ENCODE assay signal across 19 cellular contexts in the genomic region with DNA sequence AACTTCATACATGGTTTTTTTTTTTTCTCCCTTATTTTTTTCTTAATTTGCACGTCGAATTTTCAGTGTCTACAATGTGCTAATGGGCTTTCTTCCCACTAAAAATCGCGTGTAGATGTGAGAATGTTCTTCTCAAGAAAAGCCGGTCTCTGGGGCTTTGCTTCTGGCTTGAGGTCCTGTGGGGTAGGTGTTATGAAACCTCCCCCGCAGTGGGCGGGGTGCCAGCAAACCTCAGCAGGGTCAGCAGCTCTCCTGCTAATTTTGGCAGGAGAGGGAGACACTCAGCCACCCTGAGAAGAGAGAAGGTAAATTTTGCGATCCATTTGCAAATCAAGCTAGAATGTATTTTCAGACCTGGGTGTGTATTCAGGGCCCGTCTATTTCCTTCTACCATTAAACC. TPM values are rescaled to one million over a fixed set of nuclear protein-coding genes. Genes with fewer than 3 reads are reported as not detected.
A peak's percentile ranks its signal among the peaks of the same experiment; 100 is the strongest.
DNase-seq lines count a peak whose midpoint lies in the region; ATAC-seq, FAIRE-seq and TF ChIP-seq lines count a peak whose summit lies in the region.
"Had no signal": no experiment of that assay in that cellular context is flagged by ENCODE, and none has a peak within 500 bp of the region (broad histone marks: within the 10 kb centered on the region; RNA-seq: fewer than 3 reads in every experiment).

No MANE protein-coding gene starts in this region.

- H3K36me3 ChIP-seq in IMR-90 (ENCODE audit: control insufficient read depth, insufficient read depth, low read length) (peaks cover 23% of the 10 kb centered on the region), K562 (ENCODE audit: control insufficient read depth, insufficient read depth, low read length) (no peaks in the 10 kb centered on the region), subcutaneous abdominal adipose tissue (ENCODE audit: control insufficient read depth in 5 of 5, insufficient read depth in 5 of 5, low read length in 5 of 5) (no peaks in the 10 kb centered on the region)

- H2AK5ac ChIP-seq in IMR-90 (ENCODE audit: low read depth, low read length) = no peak overlapping the region; the same call in 1 of the 2 replicates

- dilution Hi-C loops in IMR-90 (cut with HindIII; ENCODE audit: low sequenced_read_pairs, unreplicated experiment) = no loop called here

- H4K91ac ChIP-seq in IMR-90 (ENCODE audit: insufficient read depth, low read depth, low read length) = no peak overlapping the region; the same call in 1 of the 2 replicates

- H2BK20ac ChIP-seq in IMR-90 (ENCODE audit: low read depth, low read length) = no peak overlapping the region

- H3K4ac ChIP-seq in IMR-90 (ENCODE audit: low read depth, low read length) = no peak overlapping the region

- no peaks in the 10 kb centered on the region for H3K79me2 ChIP-seq in K562 (ENCODE audit: control insufficient read depth, insufficient read depth, low read length)

- no peak overlapping the region for H3K4me3 ChIP-seq in IMR-90 (ENCODE audit: insufficient read depth, low read depth, low read length)
- no peak overlapping the region for H3K4me3 ChIP-seq in K562
- no peak overlapping the region for H3K4me3 ChIP-seq in subcutaneous abdominal adipose tissue (ENCODE audit: low read depth in 1 of 5, low read length in 5 of 5)

- TF ChIP-seq POLR2A in IMR-90 (IDR thresholded peaks at IDR 0.05; ENCODE audit: low read depth, low read length) (no peak), K562 (conservative IDR thresholded peaks at IDR 0.05) (no peak)

- peaks cover 17% of the 10 kb centered on the region for H3K9me1 ChIP-seq in IMR-90 (ENCODE audit: insufficient read depth, low read length)
- no peaks in the 10 kb centered on the region for H3K9me1 ChIP-seq in K562 (ENCODE audit: control insufficient read depth, insufficient read depth, low read length)

- H3K27me3 ChIP-seq in IMR-90 (ENCODE audit: control insufficient read depth, insufficient read depth, low read length) (no peaks in the 10 kb centered on the region), K562 (ENCODE audit: control insufficient read depth in 2 of 2, insufficient read depth in 2 of 2, low read length in 2 of 2) (peaks cover 0 to 1% of the 10 kb centered on the region in 2 experiments; a peak in 1 of 5 replicates), subcutaneous abdominal adipose tissue (ENCODE audit: control insufficient read depth in 5 of 5, insufficient read depth in 4 of 5, low read length in 5 of 5) (no peaks in the 10 kb centered on the region)

- H2BK120ac ChIP-seq in IMR-90 (ENCODE audit: low read depth, low read length) = 0 out of 2 replicates have a peak overlapping the region, but pooled peaks have one; percentile 30

- ATAC-seq in IMR-90 (ENCODE audit: low read depth) = no peak
- ATAC-seq in K562 = no peak
- peak in 1 of 2 donors; percentile 59 for ATAC-seq in left cardiac atrium
- ATAC-seq: HCT116, PC-3 had no signal

- no peak overlapping the region for H4K5ac ChIP-seq in IMR-90 (ENCODE audit: low read depth, low read length)

- no peak overlapping the region for H3K23ac ChIP-seq in IMR-90 (ENCODE audit: low read depth, low read length)

- no peak for TF ChIP-seq EP300 in K562 (IDR thresholded peaks at IDR 0.05; ENCODE audit: low read length)

- H2AFZ ChIP-seq in IMR-90 (replicated peaks; ENCODE audit: low read length, poor library complexity) (no peak overlapping the region), K562 (ENCODE audit: low read depth, low read length) (no peak overlapping the region)

- H3K4me1 ChIP-seq in IMR-90 (ENCODE audit: control insufficient read depth, insufficient read depth, low read length) (peaks cover 15% of the 10 kb centered on the region), K562 (replicated peaks in 1 of 2; ENCODE audit: control insufficient read depth in 2 of 2, insufficient read depth in 2 of 2, low read length in 2 of 2) (no peaks in the 10 kb centered on the region), subcutaneous abdominal adipose tissue (ENCODE audit: control insufficient read depth in 5 of 5, insufficient read depth in 5 of 5, low read length in 5 of 5) (peaks cover 0 to 44% (median 34%) of the 10 kb centered on the region in 5 donors)

- H3K18ac ChIP-seq in IMR-90 (ENCODE audit: low read depth, low read length) = no peak overlapping the region

- no peak overlapping the region for H2BK5ac ChIP-seq in IMR-90 (ENCODE audit: low read depth, low read length, poor library complexity, severe bottlenecking)

- no peak overlapping the region for H3K56ac ChIP-seq in IMR-90 (ENCODE audit: extremely low read depth, insufficient read depth, low read length)

- in situ Hi-C loops in IMR-90 (cut with MboI; ENCODE audit: low sequenced_read_pairs) = no loop called here
- in situ Hi-C loops in K562 (cut with MboI) = no loop called here

- H3K9ac ChIP-seq in IMR-90 (ENCODE audit: low read depth, low read length) (no peak overlapping the region), K562 (ENCODE audit: insufficient read depth in 1 of 2, low read depth in 2 of 2, low read length in 2 of 2) (no peak overlapping the region), subcutaneous abdominal adipose tissue (ENCODE audit: low read length in 5 of 5) (no peak overlapping the region)

- no CpG with 5 or more reads among the region's 9 CpGs for WGBS in IMR-90 (ENCODE audit: extremely low coverage in 2 of 2, insufficient read length in 1 of 2), 2 experiments
- WGBS in K562 (ENCODE audit: insufficient coverage, low coverage, missing lambda C conversion rate) = 0% methylated on average over 9 of the region's 9 CpGs

- H2BK15ac ChIP-seq in IMR-90 (ENCODE audit: low read depth, low read length) = peak overlapping the region; percentile 10; the same call in 1 of the 3 replicates

- CTCF ChIA-PET in IMR-90 (lab: Yijun Ruan, JAX) (interaction anchor here (0.6 kb wide), 2 partner anchors 25 to 1690 kb away, joined by 3 to 5 read pairs; no protein-coding TSS in a partner anchor), K562 (lab: Yijun Ruan, JAX; ENCODE audit: low intra/inter-chr PET ratio) (no interaction called here)

- POLR2A ChIA-PET in IMR-90 (lab: Charles Lee; ENCODE audit: unreplicated experiment) (no interaction called here), K562 (lab: Yijun Ruan, JAX) (interaction anchor here (0.7 kb wide), 1 partner anchor 10 kb away, joined by 3 read pairs; no protein-coding TSS in a partner anchor)

- TF ChIP-seq RAD21 in IMR-90 (IDR thresholded peaks at IDR 0.05; ENCODE audit: low read length) (no peak), K562 (CRISPR knock-in tag; conservative IDR thresholded peaks at IDR 0.05 in 1 of 2, IDR thresholded peaks at IDR 0.05 in 1 of 2) (no peak)

- intact Hi-C loops in IMR-90 (cut with micrococcal nuclease) (no loop called here), K562 (cut with micrococcal nuclease) (no loop called here), left cardiac atrium (cut with DNase I) (no loop called here)

- peaks cover 6 to 17% of the 10 kb centered on the region in 2 experiments; a peak in 3 of 4 replicates for H3K79me1 ChIP-seq in IMR-90 (ENCODE audit: low read depth in 1 of 2, low read length in 2 of 2)

- no peak overlapping the region for H3K27ac ChIP-seq in IMR-90 (ENCODE audit: insufficient read depth, low read length)
- no peak overlapping the region for H3K27ac ChIP-seq in K562 (ENCODE audit: extremely low read depth, low read depth, low read length)
- H3K27ac ChIP-seq in subcutaneous abdominal adipose tissue (ENCODE audit: low read depth, low read length) = peak overlapping the region; percentile 49

- TF ChIP-seq CTCF in IMR-90 (conservative IDR thresholded peaks at IDR 0.05; ENCODE audit: low read depth, low read length) = no peak
- no peak for TF ChIP-seq CTCF in K562 (IDR thresholded peaks at IDR 0.05 in 2 of 3, conservative IDR thresholded peaks at IDR 0.05 in 1 of 3; ENCODE audit: insufficient read depth in 2 of 3, low read depth in 1 of 3, low read length in 3 of 3)

- H2AK9ac ChIP-seq in IMR-90 (replicated peaks; ENCODE audit: low read depth, low read length, poor library complexity) = no peak overlapping the region

- FAIRE-seq in K562 (lab: Jason Lieb, UNC) = no peak
- FAIRE-seq: H1 had no signal

- no peaks in the 10 kb centered on the region for H3K9me3 ChIP-seq in IMR-90 (ENCODE audit: control insufficient read depth, insufficient read depth, low read length)
- H3K9me3 ChIP-seq in K562 (replicated peaks; ENCODE audit: control insufficient read depth, insufficient read depth, low read depth, low read length) = no peaks in the 10 kb centered on the region
- no peaks in the 10 kb centered on the region for H3K9me3 ChIP-seq in subcutaneous abdominal adipose tissue (ENCODE audit: control insufficient read depth in 5 of 5, low read length in 5 of 5)

- no peak overlapping the region for H3K4me2 ChIP-seq in IMR-90 (ENCODE audit: low read depth, low read length)
- H3K4me2 ChIP-seq in K562 (ENCODE audit: insufficient read depth, low read length) = no peak overlapping the region

- no peaks in the 10 kb centered on the region for H4K20me1 ChIP-seq in IMR-90 (ENCODE audit: insufficient read depth, low read length)
- H4K20me1 ChIP-seq in K562 (replicated peaks; ENCODE audit: control insufficient read depth, insufficient read depth, low read length) = no peaks in the 10 kb centered on the region

- H4K8ac ChIP-seq in IMR-90 (ENCODE audit: low read depth in 2 of 2, low read length in 2 of 2) = no peak overlapping the region

- DNase-seq in IMR-90 (no peak), K562 (ENCODE audit: extremely low read depth in 1 of 4, low spot score in 3 of 4) (no peak), left cardiac atrium (peak; percentile 34), NCI-H1930 (lab: John Stamatoyannopoulos, UW) (no peak)
- DNase-seq in stimulated activated naive CD4-positive, alpha-beta T cell treated with Interleukin-2 at 50 U/mL for 16 hours (lab: John Stamatoyannopoulos, UW) = no peak
- no peak for DNase-seq in stimulated activated naive CD4-positive, alpha-beta T cell (lab: John Stamatoyannopoulos, UW)
- DNase-seq: CD4-positive, CD25-positive, alpha-beta regulatory T cell; DMS79; Karpas-422; NCI-H1417; NCI-H1694 treated with DMSO at 0.1 percent for 48 hours; NCI-H446; NCI-H526; PC-3; SIG-M5 had no signal

- no TSS peak for BruUV-seq in IMR-90 (replicated peaks; lab: Mats Ljungman, UMichigan)
- no TSS peak for BruUV-seq in K562 (replicated peaks; lab: Mats Ljungman, UMichigan)

- no peak overlapping the region for H3K14ac ChIP-seq in IMR-90 (replicated peaks; ENCODE audit: low read depth, low read length)

RNA-seq across cellular contexts. Expression of a gene that starts 59.9 kb away (rescaled TPM):
- total RNA-seq in IMR-90 (2012; rRNA removed) (88.2 and 89.4 TPM in 2 replicates), K562 (2014; rRNA removed) (0.05 TPM in 1 of 2 replicates, not detected in the other), K562 (2014; rRNA removed; fragmentation: Illumina TruSeq; extraction: Trizol) (0.03 and 0.11 TPM in 2 replicates), K562 (2015; rRNA removed; fragmentation: Illumina TruSeq; extraction: Trizol) (0.04 TPM in 1 of 2 replicates, not detected in the other), K562 (2021) (0.04 TPM in 1 of 2 replicates, not detected in the other), left cardiac atrium (10 to 100 TPM; 10.9 to 26.2 TPM)
- polyA plus RNA-seq in IMR-90 (2012; rRNA removed) (23.2 and 24.6 TPM in 2 replicates), K562 (2011; rRNA removed) (0.03 and 0.05 TPM in 2 replicates), K562 (2014; fragmentation: Illumina TruSeq; extraction: Trizol) (0.03 TPM in 1 of 2 replicates, not detected in the other), K562 (2014; fragmentation: Nextera tagmentation; extraction: Ambion mirVana) (not detected), K562 (2014; rRNA removed) (0.01 TPM in 1 of 2 replicates, not detected in the other)
- 7.5 and 12.4 TPM in 2 replicates for polyA plus RNA-seq in IMR-90 (2012; cell fraction: cytosol; rRNA removed)
- 12.3 and 16.2 TPM in 2 replicates for polyA plus RNA-seq in IMR-90 (2012; cell fraction: nucleus; rRNA removed; ENCODE audit: low replicate concordance)
- 0.14 and 0.42 TPM in 2 replicates for total RNA-seq in K562 (2011; cell fraction: chromatin; rRNA removed; ENCODE audit: low replicate concordance)
- 0.13 TPM in 1 of 2 replicates, not detected in the other for total RNA-seq in K562 (2011; cell fraction: nucleolus; rRNA removed)
- total RNA-seq in K562 (2011; cell fraction: nucleoplasm; rRNA removed) = 0.15 TPM in 1 of 2 replicates, not detected in the other
- polyA plus RNA-seq in K562 (2011; cell fraction: cytosol; rRNA removed) = 0.01 TPM in 1 of 2 replicates, not detected in the other
- polyA plus RNA-seq in K562 (2011; cell fraction: nucleus; rRNA removed) = 0.07 and 0.10 TPM in 2 replicates
- 0.07 and 0.08 TPM in 2 replicates for polyA plus RNA-seq in K562 (2012)
- 0.03 and 0.04 TPM in 2 replicates for polyA minus RNA-seq in K562 (2011; rRNA and poly(A)+ RNA removed)
- polyA minus RNA-seq in K562 (2011; cell fraction: cytosol; rRNA and poly(A)+ RNA removed) = not detected in 2 replicates
- 0.13 and 0.22 TPM in 2 replicates for polyA minus RNA-seq in K562 (2011; cell fraction: nucleus; rRNA and poly(A)+ RNA removed)
- total RNA-seq: H1 had no signal
- polyA plus RNA-seq: CD4-positive, CD25-positive, alpha-beta regulatory T cell; H1; IgD-negative memory B cell had no signal

Comparison
In these comparisons a context has a peak if more than half of its experiments do, and no peak if none do; other contexts are left out.
1. RNA of a gene that starts 59.9 kb away (total RNA-seq): 88.2 to 89.4 TPM in IMR-90 and 10.9 to 26.2 TPM in left cardiac atrium; 0.03 to 0.42 TPM in K562; every median in the first group is over 4 times any median in the second.